9 cellular contexts compared by ENCODE assay signal in genomic region chr1:241592273-241592958, GRCh38. TPM values are rescaled to one million over a fixed set of nuclear protein-coding genes. Genes with fewer than 3 reads are reported as not detected.
DNase-seq lines count a peak whose midpoint lies in the region; ATAC-seq and TF ChIP-seq lines count a peak whose summit lies in the region.
"Had no signal": no experiment of that assay in that cellular context is flagged by ENCODE, and none has a peak within 500 bp of the region (broad histone marks: within the 10 kb centered on the region; RNA-seq: fewer than 3 reads in every experiment).

No MANE protein-coding gene starts in this region.

- H3K27ac ChIP-seq in spleen (no peak overlapping the region), dorsolateral prefrontal cortex (peak overlapping the region in 2 of 59 donors; percentile 22 to 53)

- H3K36me3 ChIP-seq in spleen, result peaks cover 0 to 50% (median 10%) of the 10 kb centered on the region in 6 donors

- H3K4me1 ChIP-seq in spleen, result peaks cover 0 to 7% (median 0%) of the 10 kb centered on the region in 6 donors

- TF ChIP-seq CTCF in spleen (IDR thresholded peaks at IDR 0.05 in 8 of 11, conservative IDR thresholded peaks at IDR 0.05 in 3 of 11) (no peak), dorsolateral prefrontal cortex (IDR thresholded peaks at IDR 0.05 in 54 of 56, conservative IDR thresholded peaks at IDR 0.05 in 2 of 56; ENCODE audit: low read depth in 1 of 56, partially characterized antibody in 56 of 56) (no peak)

- 73 to 89% (median 80%) methylated on average over 3 of the region's 3 CpGs for WGBS in spleen, 5 donors

- intact Hi-C loops in spleen (cut with DNase I; ENCODE audit: low total_unique reads), result no loop called here
- intact Hi-C loops in dorsolateral prefrontal cortex (cut with DNase I), result no loop called here

- H3K9me3 ChIP-seq in spleen, result no peaks in the 10 kb centered on the region

- H3K4me3 ChIP-seq in spleen (no peak overlapping the region), dorsolateral prefrontal cortex (no peak overlapping the region)

- TF ChIP-seq POLR2A in spleen (IDR thresholded peaks at IDR 0.05), result no peak

- ATAC-seq in GM21526 (IDR thresholded peaks at IDR 0.05; ENCODE audit: low FRiP score, unreplicated experiment), result peak; percentile 62
- peak; percentile 59 for ATAC-seq in HG03575 (IDR thresholded peaks at IDR 0.05; ENCODE audit: extremely low read depth, insufficient number of reproducible peaks, low FRiP score, unreplicated experiment)
- peak; percentile 98 for ATAC-seq in esophagus mucosa

- peak; percentile 20 for DNase-seq in GM04503 (ENCODE audit: low read depth)
- no peak for DNase-seq in spleen
- no peak for DNase-seq in inferior parietal cortex (ENCODE audit: extremely low spot score)
- DNase-seq in effector CD4-positive, alpha-beta T cell, result no peak
- no peak for DNase-seq in dorsolateral prefrontal cortex
- DNase-seq: stimulated activated CD4-positive, alpha-beta T cell treated with anti-CD3 and anti-CD28 coated beads, Interleukin-12 subunit alpha, Interleukin-12 subunit beta, amount 100 ng/mL, for 4 hours had no signal

- H3K27me3 ChIP-seq in spleen (replicated peaks in 1 of 7), result no peaks in the 10 kb centered on the region
- H3K27me3 ChIP-seq in dorsolateral prefrontal cortex, result no peaks in the 10 kb centered on the region

RNA-seq across cellular contexts. Expression of gene CHML, which starts 47.8 kb away (rescaled TPM):
- total RNA-seq in esophagus mucosa (4.1 TPM), spleen (10 to 100 TPM in 6 of 7 donors, 1 to 10 TPM in 1; 8.3 to 14.2 (median 11.2) TPM), dorsolateral prefrontal cortex (10 to 100 TPM in 118 of 120 experiments, 1 to 10 TPM in 2; 8.5 to 41.5 (median 19.6) TPM)
- polyA plus RNA-seq in spleen, result 1 to 10 TPM; 2.2 to 4.5 (median 3.0) TPM

RNA-seq across cellular contexts. Expression of gene OPN3, which starts 47.8 kb away (rescaled TPM):
- total RNA-seq in esophagus mucosa (11.0 TPM), spleen (10 to 100 TPM; 15.1 to 39.4 (median 19.6) TPM), dorsolateral prefrontal cortex (10 to 100 TPM; 10.6 to 48.1 (median 29.5) TPM)
- polyA plus RNA-seq in spleen, result 10 to 100 TPM; 23.5 to 28.9 (median 25.7) TPM

RNA-seq across cellular contexts. Expression of gene WDR64, which starts 59.7 kb away (rescaled TPM):
- total RNA-seq in esophagus mucosa (not detected), spleen (under 1 TPM in 4 of 7 donors, not detected in 3; 0.26 to 0.55 (median 0.41) TPM), dorsolateral prefrontal cortex (1 to 10 TPM in 24 of 120 experiments, under 1 TPM in 60, not detected in 36; 0.08 to 2.5 (median 0.59) TPM)
- under 1 TPM; 0.03 to 0.07 (median 0.03) TPM for polyA plus RNA-seq in spleen
